In the genomic region with DNA sequence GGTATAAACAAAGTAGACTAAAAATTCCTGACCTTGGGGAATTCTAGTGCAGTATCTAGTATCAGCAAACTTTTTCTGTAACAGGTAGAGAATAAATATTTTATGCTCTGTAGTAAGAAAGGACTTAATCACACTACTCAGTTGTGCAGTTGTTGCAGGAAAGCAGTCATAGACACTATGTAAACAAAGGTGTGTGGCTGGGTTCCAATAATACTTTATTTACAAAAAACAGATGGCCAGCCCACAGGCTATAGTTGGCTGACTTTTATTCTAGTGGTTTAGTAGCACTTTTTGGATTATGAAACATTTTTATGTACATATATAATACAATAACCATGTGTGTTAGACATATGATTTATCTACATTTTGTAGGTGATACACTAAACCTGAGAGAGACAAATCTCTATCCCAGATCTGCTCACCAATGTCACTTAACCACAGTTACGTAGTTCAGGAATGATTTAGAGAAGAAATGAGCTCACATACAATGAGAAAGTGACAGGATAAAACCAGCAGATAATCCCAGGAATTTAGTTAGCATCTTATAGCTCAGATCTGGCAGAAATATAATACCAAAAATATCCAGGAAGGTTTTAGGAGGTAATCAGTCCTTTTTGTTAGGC, we compare ENCODE assay signal across 7 cellular contexts.
DNase-seq lines count a peak whose midpoint lies in the region; ATAC-seq lines count a peak whose summit lies in the region.

No MANE protein-coding gene starts in this region.

- H3K4me1 ChIP-seq in endocrine pancreas (ENCODE audit: control insufficient read depth, insufficient read depth, low read length) (peaks cover 32% of the 10 kb centered on the region), rectal smooth muscle tissue (ENCODE audit: control insufficient read depth, insufficient read depth, low read length) (peaks cover 5% of the 10 kb centered on the region)

- H3K27me3 ChIP-seq in endocrine pancreas (ENCODE audit: control insufficient read depth, insufficient read depth, low read length) (no peaks in the 10 kb centered on the region), rectal smooth muscle tissue (ENCODE audit: control insufficient read depth, insufficient read depth, low read length) (no peaks in the 10 kb centered on the region)

- peak overlapping the region; percentile 60 for H3K27ac ChIP-seq in rectal smooth muscle tissue (ENCODE audit: low read depth, low read length)

- H3K9ac ChIP-seq in endocrine pancreas (ENCODE audit: control insufficient read depth, insufficient read depth, low read length) (no peak overlapping the region), rectal smooth muscle tissue (ENCODE audit: low read length) (no peak overlapping the region)

- peak overlapping the region; percentile 66 for H3K4me3 ChIP-seq in endocrine pancreas (ENCODE audit: control insufficient read depth, insufficient read depth, low read length)
- no peak overlapping the region for H3K4me3 ChIP-seq in rectal smooth muscle tissue (ENCODE audit: low read length)

- DNase-seq in GM04504 (ENCODE audit: low read depth): peak; percentile 3
- DNase-seq in NCI-H748 (lab: John Stamatoyannopoulos, UW; ENCODE audit: unreplicated experiment): peak; percentile 49
- DNase-seq in GDM1 (lab: John Stamatoyannopoulos, UW): no peak

- H3K9me3 ChIP-seq in endocrine pancreas (ENCODE audit: control insufficient read depth, low read length): no peaks in the 10 kb centered on the region

- ATAC-seq in GM18861 (IDR thresholded peaks at IDR 0.05; ENCODE audit: unreplicated experiment) (no peak), HG03521 (IDR thresholded peaks at IDR 0.05; ENCODE audit: unreplicated experiment) (no peak)

- no peaks in the 10 kb centered on the region for H3K36me3 ChIP-seq in endocrine pancreas (ENCODE audit: control insufficient read depth, insufficient read depth, low read length)
- peaks cover 7% of the 10 kb centered on the region for H3K36me3 ChIP-seq in rectal smooth muscle tissue (ENCODE audit: control insufficient read depth, insufficient read depth, low read length)
